Comparison of ENCODE assay signal across 11 cellular contexts in genomic region chr7:106021211-106022067, GRCh38. TPM values are rescaled to one million over a fixed set of nuclear protein-coding genes. Genes with fewer than 3 reads are reported as not detected.
DNase-seq lines count a peak whose midpoint lies in the region; ATAC-seq and TF ChIP-seq lines count a peak whose summit lies in the region.
"Had no signal": no experiment of that assay in that cellular context is flagged by ENCODE, and none has a peak within 500 bp of the region (broad histone marks: within the 10 kb centered on the region; RNA-seq: fewer than 3 reads in every experiment).

No MANE protein-coding gene starts in this region.

- no peak overlapping the region for H3K4me3 Mint-ChIP-seq in endodermal cell
- H3K4me3 Mint-ChIP-seq in stimulated activated naive B cell treated with anti-CD40 and anti-IgM and Interleukin-4, amounts not matched to agents 10 μg/mL and 1 μg/mL and 100 μg/mL, for 72 hours: no peak overlapping the region

- H3K4me1 ChIP-seq in OCI-LY1 (ENCODE audit: insufficient read depth, low read length, severe bottlenecking): peaks cover 69% of the 10 kb centered on the region
- H3K4me1 ChIP-seq in endodermal cell (ENCODE audit: control insufficient read depth, insufficient read depth, low read length): peaks cover 3% of the 10 kb centered on the region

- H3K4me3 ChIP-seq in OCI-LY1 (ENCODE audit: low read depth, low read length, poor library complexity, severe bottlenecking) (peak overlapping the region; percentile 23), endodermal cell (ENCODE audit: low read length) (no peak overlapping the region), coronary artery (no peak overlapping the region)

- H4K20me1 ChIP-seq in OCI-LY1 (ENCODE audit: insufficient read depth, low read length): no peaks in the 10 kb centered on the region

- H2AFZ ChIP-seq in OCI-LY1 (ENCODE audit: low read length): no peak overlapping the region

- H3K27ac ChIP-seq in OCI-LY1 (ENCODE audit: low read depth, low read length, poor library complexity, severe bottlenecking): peak overlapping the region; percentile 94
- peak overlapping the region; percentile 39 for H3K27ac ChIP-seq in endodermal cell (ENCODE audit: low read depth, low read length)
- no peak overlapping the region for H3K27ac ChIP-seq in coronary artery

- peak; percentile 31 for DNase-seq in activated T-cell treated with anti-CD3 and anti-CD28 coated beads, Interleukin-2, amount 50 U/mL, for 1 hour
- DNase-seq in activated T-cell treated with anti-CD3 and anti-CD28 coated beads for 4 hours (no peak), endodermal cell (peak; percentile 77), coronary artery (ENCODE audit: low spot score) (no peak), Kasumi-1 (lab: John Stamatoyannopoulos, UW) (no peak)
- no peak for DNase-seq in stimulated activated naive B cell treated with anti-CD40 and anti-IgM and Interleukin-4, amounts not matched to agents 10 μg/mL and 1 μg/mL and 100 μg/mL, for 72 hours
- DNase-seq: amniotic stem cell, MV-4-11, right cardiac atrium had no signal

- no peaks in the 10 kb centered on the region for H3K36me3 ChIP-seq in OCI-LY1 (ENCODE audit: insufficient read depth, low read length)
- no peaks in the 10 kb centered on the region for H3K36me3 ChIP-seq in endodermal cell (ENCODE audit: control insufficient read depth, insufficient read depth, low read length)

- H3K4me2 ChIP-seq in OCI-LY1 (ENCODE audit: low read length): peak overlapping the region; percentile 57; the same call in 1 of the 2 replicates

- no peaks in the 10 kb centered on the region for H3K9me3 ChIP-seq in OCI-LY1 (ENCODE audit: low read length)
- H3K9me3 ChIP-seq in endodermal cell (ENCODE audit: control insufficient read depth, low read length): no peaks in the 10 kb centered on the region

- no peak overlapping the region for H3K27ac Mint-ChIP-seq in endodermal cell
- peak overlapping the region; percentile 9 for H3K27ac Mint-ChIP-seq in stimulated activated naive B cell treated with anti-CD40 and anti-IgM and Interleukin-4, amounts not matched to agents 10 μg/mL and 1 μg/mL and 100 μg/mL, for 72 hours

- TF ChIP-seq CTCF in OCI-LY1 (IDR thresholded peaks at IDR 0.05; ENCODE audit: low read length): no peak
- no peak for TF ChIP-seq CTCF in endodermal cell (conservative IDR thresholded peaks at IDR 0.05)
- TF ChIP-seq CTCF in coronary artery (IDR thresholded peaks at IDR 0.05): no peak

- H3K27me3 ChIP-seq in OCI-LY1 (ENCODE audit: insufficient read depth, low read length) (no peaks in the 10 kb centered on the region), endodermal cell (ENCODE audit: control insufficient read depth, insufficient read depth, low read length, poor library complexity, severe bottlenecking) (no peaks in the 10 kb centered on the region)

- H3K9me2 ChIP-seq in OCI-LY1 (ENCODE audit: low read depth, low read length): no peaks in the 10 kb centered on the region

- H3K36me3 Mint-ChIP-seq in endodermal cell (ENCODE audit: low read depth): no peaks in the 10 kb centered on the region
- no peaks in the 10 kb centered on the region for H3K36me3 Mint-ChIP-seq in stimulated activated naive B cell treated with anti-CD40 and anti-IgM and Interleukin-4, amounts not matched to agents 10 μg/mL and 1 μg/mL and 100 μg/mL, for 72 hours

- 45 to 64% methylated on average over 9 to 10 of the region's 10 CpGs for WGBS in endodermal cell (ENCODE audit: insufficient coverage in 1 of 2, insufficient read length in 1 of 2), 2 experiments

- H3K4me1 Mint-ChIP-seq in endodermal cell: peaks cover 20% of the 10 kb centered on the region
- peaks cover 49 to 63% of the 10 kb centered on the region in 2 donors for H3K4me1 Mint-ChIP-seq in stimulated activated naive B cell treated with anti-CD40 and anti-IgM and Interleukin-4, amounts not matched to agents 10 μg/mL and 1 μg/mL and 100 μg/mL, for 72 hours

- no peaks in the 10 kb centered on the region for H3K27me3 Mint-ChIP-seq in endodermal cell (ENCODE audit: insufficient read depth)
- H3K27me3 Mint-ChIP-seq in stimulated activated naive B cell treated with anti-CD40 and anti-IgM and Interleukin-4, amounts not matched to agents 10 μg/mL and 1 μg/mL and 100 μg/mL, for 72 hours: no peaks in the 10 kb centered on the region

- H3K9ac ChIP-seq in OCI-LY1 (ENCODE audit: low read length) (peak overlapping the region; percentile 13; the same call in 1 of the 2 replicates), endodermal cell (ENCODE audit: extremely low read depth, low read length, poor library complexity, severe bottlenecking) (no peak overlapping the region)

- ATAC-seq in stimulated activated naive B cell treated with anti-CD40 and anti-IgM and Interleukin-4, amounts not matched to agents 10 μg/mL and 1 μg/mL and 100 μg/mL, for 72 hours (replicated peaks): no peak
- ATAC-seq in GM18867 (IDR thresholded peaks at IDR 0.05; ENCODE audit: unreplicated experiment): no peak
- ATAC-seq: right cardiac atrium had no signal

- no peaks in the 10 kb centered on the region for H3F3A ChIP-seq in OCI-LY1 (ENCODE audit: insufficient read depth, low read length)

- H3K79me2 ChIP-seq in OCI-LY1 (ENCODE audit: insufficient read depth, low read length): no peaks in the 10 kb centered on the region

- H3K9me3 Mint-ChIP-seq in endodermal cell: no peaks in the 10 kb centered on the region
- H3K9me3 Mint-ChIP-seq in stimulated activated naive B cell treated with anti-CD40 and anti-IgM and Interleukin-4, amounts not matched to agents 10 μg/mL and 1 μg/mL and 100 μg/mL, for 72 hours: no peaks in the 10 kb centered on the region

RNA-seq across cellular contexts. Expression of gene CDHR3, which starts 58.4 kb away (rescaled TPM):
- 10 to 100 TPM in 1 of 2 donors, 1 to 10 TPM in 1; 7.5 to 16.1 TPM for total RNA-seq in endodermal cell
- 2.0 TPM for polyA plus RNA-seq in endodermal cell (2013, experiment 1 of 2)
- 2.5 TPM for polyA plus RNA-seq in endodermal cell (2013, experiment 2 of 2)

Comparison
In these comparisons a context has a peak if more than half of its experiments do, and no peak if none do; other contexts are left out.
1. DNase-seq: peak in activated T-cell treated with anti-CD3 and anti-CD28 coated beads, Interleukin-2, amount 50 U/mL, for 1 hour (single experiment) and endodermal cell (single experiment); none in activated T-cell treated with anti-CD3 and anti-CD28 coated beads for 4 hours (single experiment), stimulated activated naive B cell treated with anti-CD40 and anti-IgM and Interleukin-4, amounts not matched to agents 10 μg/mL and 1 μg/mL and 100 μg/mL, for 72 hours (single experiment), coronary artery (single experiment) and Kasumi-1 (0 of 2).
2. H3K27ac ChIP-seq: peak in OCI-LY1 (single experiment) and endodermal cell (single experiment); none in coronary artery (0 of 2).